ENCODE assay signal across 33 cellular contexts in genomic region chr20:17758010-17758409, GRCh38. TPM values are rescaled to one million over a fixed set of nuclear protein-coding genes. Genes with fewer than 3 reads are reported as not detected.
"Had no signal": no experiment of that assay in that cellular context is flagged by ENCODE, and none has a peak within 500 bp of the region (broad histone marks: within the 10 kb centered on the region; RNA-seq: fewer than 3 reads in every experiment).

No MANE protein-coding gene starts in this region.

- DNase-seq: dermis blood vessel endothelial cell; dorsolateral prefrontal cortex; effector CD4-positive, alpha-beta T cell; effector memory CD4-positive, alpha-beta T cell; erythroblast; esophagus squamous epithelium; foreskin fibroblast; foreskin melanocyte; gastrocnemius medialis; glutamatergic neuron; head of caudate nucleus; heart right ventricle; hippocampal formation; left cardiac atrium; left lung; left ventricle myocardium superior; lower lobe of right lung; mesendoderm; midbrain; mucosa of descending colon; naive B cell; naive thymus-derived CD8-positive, alpha-beta T cell had no signal

- H3K27ac Mint-ChIP-seq: naive thymus-derived CD8-positive, alpha-beta T cell had no signal

- ATAC-seq: esophagus mucosa; gastrocnemius medialis; heart right ventricle; left cardiac atrium; left lung; left ventricle myocardium superior; lower lobe of right lung; mucosa of descending colon; naive thymus-derived CD8-positive, alpha-beta T cell had no signal

- H3K36me3 ChIP-seq: esophagus squamous epithelium, gastrocnemius medialis, heart right ventricle, left lung, lower lobe of right lung had no signal

- H3K27me3 ChIP-seq: esophagus squamous epithelium, gastrocnemius medialis, left lung had no signal

- FAIRE-seq: colon, islet of Langerhans, keratinocyte had no signal

- H3K4me1 ChIP-seq: esophagus squamous epithelium, gastrocnemius medialis, heart right ventricle, left lung had no signal

- H3K4me3 ChIP-seq: coronary artery, dorsolateral prefrontal cortex, esophagus squamous epithelium, gastrocnemius medialis, heart right ventricle, left lung, lower lobe of right lung, mucosa of descending colon had no signal

- H3K27ac ChIP-seq: coronary artery, dorsolateral prefrontal cortex, epithelial cell of prostate, esophagus squamous epithelium, gastrocnemius medialis, heart right ventricle, left lung, lower lobe of right lung had no signal

- H3K4me3 Mint-ChIP-seq: naive thymus-derived CD8-positive, alpha-beta T cell had no signal

- H3K4me1 Mint-ChIP-seq: naive B cell had no signal

RNA-seq across cellular contexts. Expression of gene BANF2, which starts 58.2 kb away (rescaled TPM):
- total RNA-seq: dermis blood vessel endothelial cell; dorsolateral prefrontal cortex; esophagus mucosa; esophagus squamous epithelium; gastrocnemius medialis; glomerular endothelial cell; heart right ventricle; kidney epithelial cell; left cardiac atrium; left lung; left ventricle myocardium superior; lower leg skin; lower lobe of right lung; lung microvascular endothelial cell; mucosa of descending colon; myocyte; naive thymus-derived CD8-positive, alpha-beta T cell had no signal
- polyA plus RNA-seq: heart right ventricle; keratinocyte; naive thymus-derived CD8-positive, alpha-beta T cell had no signal
